In the genomic region with DNA sequence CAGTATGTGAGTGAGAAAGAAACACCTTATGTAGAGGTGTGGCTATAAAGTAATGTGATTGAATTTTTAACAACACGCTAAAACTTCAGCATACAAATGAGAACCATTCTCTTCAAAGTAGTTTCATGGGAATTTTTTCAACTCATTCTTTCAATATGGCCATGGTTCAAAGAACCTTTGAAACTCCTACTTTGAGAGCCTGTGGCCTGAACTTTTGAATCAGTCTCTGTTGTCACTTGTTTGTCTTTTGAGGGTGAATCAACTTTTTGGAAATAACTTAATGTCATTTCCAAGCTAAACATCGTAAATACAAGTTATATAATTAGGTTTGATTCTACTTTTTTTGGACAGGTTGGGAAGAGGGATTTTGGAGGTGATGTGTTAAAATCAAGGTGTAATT, we compare ENCODE assay signal across 24 cellular contexts.
"Had no signal": no experiment of that assay in that cellular context is flagged by ENCODE, and none has a peak within 500 bp of the region (broad histone marks: within the 10 kb centered on the region; RNA-seq: fewer than 3 reads in every experiment).

No MANE protein-coding gene starts in this region.

- FAIRE-seq: endometrium, frontal cortex, islet of Langerhans, keratinocyte had no signal

- DNase-seq: colonic mucosa; cortex of kidney; effector CD8-positive, alpha-beta T cell; effector memory CD8-positive, alpha-beta T cell; endodermal cell; erythroblast; esophagus squamous epithelium; foreskin fibroblast; heart left ventricle; hippocampal formation; left cardiac atrium; left ventricle myocardium inferior; lower lobe of right lung; mesenchymal stem cell; mucosa of descending colon; naive B cell; naive thymus-derived CD8-positive, alpha-beta T cell had no signal

- H3K4me1 ChIP-seq: colonic mucosa, gastroesophageal sphincter, heart left ventricle, left ventricle myocardium inferior, lower lobe of right lung had no signal

- H3K4me3 ChIP-seq: colonic mucosa, esophagus squamous epithelium, gastroesophageal sphincter, heart left ventricle, left ventricle myocardium inferior, lower lobe of right lung, mucosa of descending colon had no signal

- H3K9me3 ChIP-seq: colonic mucosa, esophagus squamous epithelium, gastroesophageal sphincter, heart left ventricle, left ventricle myocardium inferior, lower lobe of right lung, mucosa of descending colon had no signal

- ATAC-seq: effector memory CD8-positive, alpha-beta T cell; esophagus mucosa; gastroesophageal sphincter; heart left ventricle; left cardiac atrium; lower lobe of right lung; mucosa of descending colon; naive thymus-derived CD8-positive, alpha-beta T cell had no signal

- H3K27me3 ChIP-seq: colonic mucosa, esophagus squamous epithelium, gastroesophageal sphincter had no signal

- H3K36me3 ChIP-seq: colonic mucosa, esophagus squamous epithelium, gastroesophageal sphincter, heart left ventricle, left ventricle myocardium inferior, lower lobe of right lung had no signal

- H3K27ac ChIP-seq: colonic mucosa, epithelial cell of prostate, esophagus squamous epithelium, gastroesophageal sphincter, heart left ventricle, left ventricle myocardium inferior, lower lobe of right lung had no signal
